Comparison of ENCODE assay signal across 29 cellular contexts in genomic region chr18:78804206-78805030, GRCh38.
"Had no signal": no experiment of that assay in that cellular context is flagged by ENCODE, and none has a peak within 500 bp of the region (broad histone marks: within the 10 kb centered on the region; RNA-seq: fewer than 3 reads in every experiment).

No MANE protein-coding gene starts in this region.

- H3K9me3 ChIP-seq: heart right ventricle, ovary, prostate gland, testis, thyroid gland, transverse colon, upper lobe of left lung had no signal

- H3K36me3 Mint-ChIP-seq: mesothelial cell of epicardium; naive B cell; natural killer cell; neural progenitor cell; stimulated activated memory B cell treated with anti-CD40 and anti-IgM and Interleukin-4, amounts not matched to agents 10 μg/mL and 1 μg/mL and 100 μg/mL, for 72 hours had no signal

- H2AFZ ChIP-seq: hepatocyte, neural progenitor cell had no signal

- H3K4me1 ChIP-seq: heart right ventricle, prostate gland, stomach, testis, thyroid gland, transverse colon, upper lobe of left lung had no signal

- H3K9me3 Mint-ChIP-seq: natural killer cell; stimulated activated memory B cell treated with anti-CD40 and anti-IgM and Interleukin-4, amounts not matched to agents 10 μg/mL and 1 μg/mL and 100 μg/mL, for 72 hours had no signal

- H3K36me3 ChIP-seq: heart right ventricle, neural progenitor cell, ovary, prostate gland, stomach, thyroid gland, transverse colon, upper lobe of left lung had no signal

- ATAC-seq: heart right ventricle; left cardiac atrium; left lobe of liver; natural killer cell; right cardiac atrium; sciatic nerve; stimulated activated memory B cell treated with anti-CD40 and anti-IgM and Interleukin-4, amounts not matched to agents 10 μg/mL and 1 μg/mL and 100 μg/mL, for 72 hours; stimulated activated naive CD8-positive, alpha-beta T cell treated with anti-CD3 and anti-CD28 coated beads, Interleukin-15, Interleukin-2, amounts not matched to agents 100 U/mL and 50 U/mL, for 24 hours had no signal

- H3K4me2 ChIP-seq: hepatocyte, neural progenitor cell had no signal

- H3K4me1 Mint-ChIP-seq: mesothelial cell of epicardium; natural killer cell; nephron progenitor cell; stimulated activated memory B cell treated with anti-CD40 and anti-IgM and Interleukin-4, amounts not matched to agents 10 μg/mL and 1 μg/mL and 100 μg/mL, for 72 hours had no signal

- H3K4me3 Mint-ChIP-seq: mesothelial cell of epicardium; natural killer cell; nephron progenitor cell; neural progenitor cell; stimulated activated memory B cell treated with anti-CD40 and anti-IgM and Interleukin-4, amounts not matched to agents 10 μg/mL and 1 μg/mL and 100 μg/mL, for 72 hours had no signal

- H3K27ac Mint-ChIP-seq: mesothelial cell of epicardium; natural killer cell; nephron progenitor cell; neural progenitor cell; stimulated activated memory B cell treated with anti-CD40 and anti-IgM and Interleukin-4, amounts not matched to agents 10 μg/mL and 1 μg/mL and 100 μg/mL, for 72 hours had no signal

- H3K27ac ChIP-seq: heart right ventricle, hepatocyte, neural progenitor cell, ovary, prostate gland, stomach, testis, thyroid gland, transverse colon, upper lobe of left lung had no signal

- H3K4me3 ChIP-seq: heart right ventricle, hepatocyte, lung, neural progenitor cell, ovary, prostate gland, stomach, testis, thyroid gland, transverse colon, upper lobe of left lung had no signal

- H3K27me3 Mint-ChIP-seq: naive B cell had no signal

- H3K27me3 ChIP-seq: hepatocyte, neural progenitor cell, ovary, testis, thyroid gland, transverse colon, upper lobe of left lung had no signal

- DNase-seq: heart right ventricle; kidney glomerular epithelial cell; left cardiac atrium; mesendoderm; naive B cell; natural killer cell; nephron progenitor cell; ovary; retina; small intestine; stimulated activated CD4-positive, alpha-beta T cell treated with anti-CD3 and anti-CD28 coated beads, Interleukin-1b, Interleukin-23, amount 100 ng/mL, for 48 hours; stimulated activated CD4-positive, alpha-beta T cell treated with anti-CD3 and anti-CD28 coated beads, Interleukin-2, amount 100 ng/mL, for 48 hours; stimulated activated CD4-positive, alpha-beta T cell treated with anti-CD3 and anti-CD28 coated beads, Interleukin-4, amount 100 ng/mL, for 4 hours; stimulated activated CD8-positive, alpha-beta memory T cell treated with anti-CD3 and anti-CD28 coated beads, Interleukin-4, amount 100 ng/mL, for 48 hours; stimulated activated naive CD8-positive, alpha-beta T cell treated with anti-CD3 and anti-CD28 coated beads, Interleukin-15, Interleukin-2, amounts not matched to agents 100 U/mL and 50 U/mL, for 24 hours; stomach; testis; thyroid gland; transverse colon had no signal

- H3K9ac ChIP-seq: neural progenitor cell had no signal
